Comparison of ENCODE assay signal across 8 cellular contexts in the genomic region with DNA sequence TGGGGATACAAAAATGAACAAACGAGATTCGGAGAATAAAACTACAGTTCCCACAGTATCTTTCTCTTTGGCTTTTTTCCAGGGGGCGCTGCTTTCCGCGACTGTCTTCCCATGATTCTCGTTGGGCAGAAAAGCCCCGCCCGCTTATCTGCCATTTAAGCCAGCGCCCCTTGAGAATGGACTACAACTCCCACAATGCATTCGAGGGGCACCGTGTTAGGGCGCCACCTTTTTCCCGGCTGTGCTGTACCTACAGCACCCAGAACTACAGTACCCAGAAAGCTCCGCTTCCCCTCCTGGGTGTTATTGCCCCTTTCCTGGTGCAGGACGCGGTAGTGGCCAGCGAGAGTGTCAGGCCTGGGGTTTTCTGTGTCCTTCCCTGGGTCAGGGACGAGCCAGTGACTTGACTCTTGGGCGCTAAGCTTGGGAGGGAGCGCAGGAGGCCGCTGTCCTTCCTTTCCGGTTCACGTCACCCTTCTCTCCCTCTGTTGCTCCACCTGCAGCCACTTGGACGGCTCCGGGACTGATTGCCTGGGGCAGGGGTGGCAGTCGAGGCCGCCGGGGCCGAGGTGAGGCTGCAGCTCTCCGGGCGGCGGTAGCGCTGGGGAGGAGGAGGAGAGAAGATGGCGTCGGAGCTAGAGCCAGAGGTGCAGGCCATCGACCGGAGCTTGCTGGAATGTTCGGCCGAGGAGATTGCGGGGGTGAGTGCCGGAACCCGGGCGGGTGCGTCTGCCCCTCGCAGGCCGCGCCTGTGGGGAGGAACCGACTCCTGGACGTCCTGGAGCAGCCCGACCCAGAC. TPM values are rescaled to one million over a fixed set of nuclear protein-coding genes. Genes with fewer than 3 reads are reported as not detected.
DNase-seq lines count a peak whose midpoint lies in the region; ATAC-seq, FAIRE-seq and TF ChIP-seq lines count a peak whose summit lies in the region.

UBR2 (plus strand) TSS at position 333 of the 799 bp plus-strand sequence; CDS start at position 624, 291 bp downstream.

- no peaks in the 10 kb centered on the region for H4K20me1 ChIP-seq in DOHH2 (ENCODE audit: control insufficient read depth, insufficient read depth, low read depth, low read length)

- no peak for TF ChIP-seq EP300 in esophagus muscularis mucosa (IDR thresholded peaks at IDR 0.05)

- peaks cover 27% of the 10 kb centered on the region for H3K4me1 ChIP-seq in DOHH2 (ENCODE audit: control insufficient read depth, low read length)
- H3K4me1 ChIP-seq in esophagus muscularis mucosa, result peaks cover 11 to 41% (median 36%) of the 10 kb centered on the region in 4 donors
- H3K4me1 ChIP-seq in muscle layer of duodenum (ENCODE audit: control insufficient read depth in 1 of 2, insufficient read depth in 2 of 2, low read length in 2 of 2), result peaks cover 5 to 19% of the 10 kb centered on the region in 2 donors

- H3K36me3 ChIP-seq in DOHH2 (ENCODE audit: control insufficient read depth, low read length) (peaks cover 19% of the 10 kb centered on the region), KOPT-K1 (ENCODE audit: insufficient read depth, low read length) (peaks cover 7% of the 10 kb centered on the region; the same call in 1 of the 2 replicates), esophagus muscularis mucosa (no peaks in the 10 kb centered on the region), muscle layer of duodenum (ENCODE audit: control insufficient read depth in 1 of 2, insufficient read depth in 2 of 2, low read length in 2 of 2) (no peaks in the 10 kb centered on the region)

- H3F3A ChIP-seq in DOHH2 (ENCODE audit: control insufficient read depth, insufficient read depth), result no peaks in the 10 kb centered on the region

- H3K27ac ChIP-seq in DOHH2 (ENCODE audit: low read depth, low read length) (peak within 1 kb of the TSS; percentile 57), KOPT-K1 (ENCODE audit: low read depth, low read length, poor library complexity, severe bottlenecking) (peak within 1 kb of the TSS; percentile 81), esophagus muscularis mucosa (replicated peaks in 1 of 4) (peak within 1 kb of the TSS; percentile 91 to 97 (median 94)), muscle layer of duodenum (ENCODE audit: low read length) (peak within 1 kb of the TSS; percentile 99)

- DNase-seq in RCC 7860 (ENCODE audit: low spot score) (peak; percentile 95), esophagus muscularis mucosa (ENCODE audit: extremely low spot score) (peak; percentile 99)
- DNase-seq in activated T-cell treated with anti-CD3 and anti-CD28 coated beads, Interleukin-2, amount 50 U/mL, for 72 hours, result peak; percentile 92 to 96
- peak; percentile 88 to 93 for DNase-seq in stimulated activated CD8-positive, alpha-beta memory T cell treated with anti-CD3 and anti-CD28 coated beads, Interleukin-7, amount 100 ng/mL, for 4 hours (ENCODE audit: low read depth in 2 of 2)

- H3K27me3 ChIP-seq in DOHH2 (ENCODE audit: control insufficient read depth, low read length) (no peaks in the 10 kb centered on the region), esophagus muscularis mucosa (no peaks in the 10 kb centered on the region), muscle layer of duodenum (ENCODE audit: low read depth, low read length) (no peaks in the 10 kb centered on the region)

- 0% methylated on average over 37 of the region's 50 CpGs for WGBS in esophagus muscularis mucosa

- intact Hi-C loops in esophagus muscularis mucosa (cut with DNase I), result loop anchor here (10.0 kb wide), 1 partner anchor 779 kb away; the partner anchor contains the start of genes PRICKLE4 and TOMM6

- H3K27me3 Mint-ChIP-seq in activated T-cell treated with anti-CD3 and anti-CD28 coated beads, Interleukin-2, amount 50 U/mL, for 72 hours (ENCODE audit: low read depth), result no peaks in the 10 kb centered on the region

- H3K9me3 Mint-ChIP-seq in activated T-cell treated with anti-CD3 and anti-CD28 coated beads, Interleukin-2, amount 50 U/mL, for 72 hours, result no peaks in the 10 kb centered on the region

- peaks cover 7 to 9% of the 10 kb centered on the region in 2 donors for H3K36me3 Mint-ChIP-seq in activated T-cell treated with anti-CD3 and anti-CD28 coated beads, Interleukin-2, amount 50 U/mL, for 72 hours (ENCODE audit: insufficient read depth in 2 of 2)

- peak within 1 kb of the TSS; percentile 90 to 98 for H3K4me3 Mint-ChIP-seq in activated T-cell treated with anti-CD3 and anti-CD28 coated beads, Interleukin-2, amount 50 U/mL, for 72 hours

- H3K4me1 Mint-ChIP-seq in activated T-cell treated with anti-CD3 and anti-CD28 coated beads, Interleukin-2, amount 50 U/mL, for 72 hours (ENCODE audit: low read depth), result peaks cover 42% of the 10 kb centered on the region

- TF ChIP-seq POLR2A in esophagus muscularis mucosa (IDR thresholded peaks at IDR 0.05; ENCODE audit: low read depth), result peak; percentile 79

- peak; percentile 94 for ATAC-seq in GM21786 (IDR thresholded peaks at IDR 0.05; ENCODE audit: unreplicated experiment)
- peak; percentile 98 for ATAC-seq in activated T-cell treated with anti-CD3 and anti-CD28 coated beads, Interleukin-2, amount 50 U/mL, for 72 hours (replicated peaks in 1 of 2)

- no peaks in the 10 kb centered on the region for H3K9me2 ChIP-seq in DOHH2 (replicated peaks; ENCODE audit: control insufficient read depth, low read length)

- peak within 1 kb of the TSS; percentile 68 for H3K27ac Mint-ChIP-seq in activated T-cell treated with anti-CD3 and anti-CD28 coated beads, Interleukin-2, amount 50 U/mL, for 72 hours

- H3K4me2 ChIP-seq in DOHH2 (ENCODE audit: low read length), result peak within 1 kb of the TSS; percentile 95

- peak within 1 kb of the TSS; percentile 99 for H3K4me3 ChIP-seq in DOHH2 (ENCODE audit: low read length)
- peak within 1 kb of the TSS; percentile 67 to 96 (median 76) for H3K4me3 ChIP-seq in esophagus muscularis mucosa
- peak within 1 kb of the TSS; percentile 98 to 99 for H3K4me3 ChIP-seq in muscle layer of duodenum (ENCODE audit: low read depth in 1 of 2, low read length in 2 of 2)

- TF ChIP-seq CTCF in DOHH2 (IDR thresholded peaks at IDR 0.05; ENCODE audit: low read depth, low read length, poor library complexity, severe bottlenecking), result peak; percentile 60
- TF ChIP-seq CTCF in esophagus muscularis mucosa (IDR thresholded peaks at IDR 0.05), result peak in 2 of 3 experiments; percentile 30 to 55

- H3K9me3 ChIP-seq in DOHH2 (ENCODE audit: control insufficient read depth, insufficient read depth, low read length) (no peaks in the 10 kb centered on the region), KOPT-K1 (ENCODE audit: insufficient read depth, low read length, poor library complexity, severe bottlenecking) (no peaks in the 10 kb centered on the region), esophagus muscularis mucosa (no peaks in the 10 kb centered on the region), muscle layer of duodenum (ENCODE audit: control insufficient read depth in 1 of 2, low read length in 2 of 2) (no peaks in the 10 kb centered on the region)

- peak; percentile 89 for FAIRE-seq in RCC 7860 (lab: Jason Lieb, UNC)

- H3K79me2 ChIP-seq in DOHH2 (ENCODE audit: control insufficient read depth, low read length), result peaks cover 49% of the 10 kb centered on the region

RNA-seq across cellular contexts. Expression of gene UBR2, which starts in this region (rescaled TPM):
- total RNA-seq in activated T-cell treated with anti-CD3 and anti-CD28 coated beads, Interleukin-2, amount 50 U/mL, for 72 hours, result 10 to 100 TPM; 33.9 to 36.9 TPM
- total RNA-seq in esophagus muscularis mucosa, result 10 to 100 TPM; 26.5 to 36.1 (median 28.9) TPM

Comparison
In these comparisons a context has a peak if more than half of its experiments do, and no peak if none do; other contexts are left out.
1. Peak in every context shown above with its lines: DNase-seq, ATAC-seq, H3K4me3 ChIP-seq and H3K27ac ChIP-seq.